11 cellular contexts compared by ENCODE assay signal in the genomic region with DNA sequence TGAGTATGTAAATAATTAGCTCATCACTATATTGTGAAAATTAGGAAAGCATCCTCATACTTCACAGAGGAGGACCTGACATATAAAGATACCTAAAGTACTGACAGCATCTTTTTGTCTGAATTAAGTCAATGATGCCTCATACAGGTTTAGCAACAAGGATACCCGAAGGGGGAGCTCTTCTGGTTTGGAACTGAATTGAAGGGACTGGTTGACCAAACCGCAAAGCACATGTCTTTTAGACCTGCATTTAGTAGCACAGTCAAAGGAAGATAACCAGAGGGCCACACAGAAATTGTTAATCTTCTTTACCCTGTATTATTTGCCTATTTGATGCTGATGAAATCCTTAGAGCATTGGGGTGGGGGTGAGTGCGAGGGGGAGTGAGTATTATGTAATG. TPM values are rescaled to one million over a fixed set of nuclear protein-coding genes. Genes with fewer than 3 reads are reported as not detected.
DNase-seq lines count a peak whose midpoint lies in the region; FAIRE-seq and TF ChIP-seq lines count a peak whose summit lies in the region.
"Had no signal": no experiment of that assay in that cellular context is flagged by ENCODE, and none has a peak within 500 bp of the region (broad histone marks: within the 10 kb centered on the region; RNA-seq: fewer than 3 reads in every experiment).

No MANE protein-coding gene starts in this region.

- no peak overlapping the region for H3K4ac ChIP-seq in H1 (replicated peaks; ENCODE audit: insufficient read length, low read depth, low read length)

- H3K4me2 ChIP-seq in H1 (ENCODE audit: insufficient read depth in 1 of 2, low read depth in 2 of 2, low read length in 2 of 2) (no peak overlapping the region), GM23248 (ENCODE audit: unreplicated experiment) (no peak overlapping the region)

- H3K79me1 ChIP-seq in H1 (ENCODE audit: low read depth, low read length), result no peaks in the 10 kb centered on the region

- H3K79me2 ChIP-seq in H1 (ENCODE audit: control insufficient read depth in 1 of 2, insufficient read depth in 2 of 2, low read length in 2 of 2) (no peaks in the 10 kb centered on the region), GM23248 (ENCODE audit: insufficient read depth) (no peaks in the 10 kb centered on the region)

- H3K9ac ChIP-seq in H1 (replicated peaks in 1 of 4; ENCODE audit: extremely low read depth in 1 of 4, low read depth in 3 of 4, low read length in 3 of 4) (no peak overlapping the region), GM23248 (no peak overlapping the region)

- no peak for TF ChIP-seq POLR2A in H1 (IDR thresholded peaks at IDR 0.05; ENCODE audit: control extremely low read depth in 1 of 2, low read depth in 2 of 2, low read length in 2 of 2)

- no peak for TF ChIP-seq EP300 in H1 (IDR thresholded peaks at IDR 0.05; ENCODE audit: borderline replicate concordance in 1 of 2, low read depth in 2 of 2, low read length in 2 of 2)

- no peak overlapping the region for H4K91ac ChIP-seq in H1 (replicated peaks; ENCODE audit: insufficient read length, low read length)

- H3K56ac ChIP-seq in H1 (replicated peaks; ENCODE audit: insufficient read length, low read depth, low read length), result no peak overlapping the region

- H3K9me3 ChIP-seq in H1 (ENCODE audit: insufficient read depth in 2 of 2, low read depth in 1 of 2, low read length in 1 of 2) (no peaks in the 10 kb centered on the region), GM23248 (ENCODE audit: low read depth) (no peaks in the 10 kb centered on the region)
- H3K9me3 ChIP-seq: lower lobe of right lung had no signal

- H3K9me2 ChIP-seq in GM23248 (ENCODE audit: insufficient read depth), result no peaks in the 10 kb centered on the region

- TF ChIP-seq CTCF in GM12875 (IDR thresholded peaks at IDR 0.05; ENCODE audit: borderline replicate concordance, insufficient read depth, low read depth, low read length) (0 out of 2 replicates have a peak, but pooled peaks have one; percentile 17), H1 (IDR thresholded peaks at IDR 0.05; ENCODE audit: control extremely low read depth in 1 of 3, insufficient read depth in 1 of 3, low read depth in 1 of 3, low read length in 3 of 3) (peak in 2 of 3 experiments; percentile 48 to 67; a peak in 3 of 4 replicates)

- H3K27ac ChIP-seq in H1 (ENCODE audit: low read depth, low read length) (no peak overlapping the region), GM23248 (no peak overlapping the region)
- H3K27ac ChIP-seq: lower lobe of right lung had no signal

- in situ Hi-C loops in GM23248 (cut with MboI), result no loop called here

- DNase-seq in NCI-H526 treated with DMSO at 0.1 percent for 48 hours (lab: John Stamatoyannopoulos, UW) (peak; percentile 69), H1 (ENCODE audit: low read depth in 1 of 2, low spot score in 2 of 2) (no peak), NCI-H1436 treated with DMSO at 0.1 percent for 48 hours (lab: John Stamatoyannopoulos, UW) (no peak), GM23248 (no peak), DMS153 treated with DMSO at 0.1 percent for 48 hours (lab: John Stamatoyannopoulos, UW; ENCODE audit: unreplicated experiment) (no peak)
- DNase-seq in activated naive CD4-positive, alpha-beta T cell treated with anti-CD3 and anti-CD28 coated beads, Interleukin-2, amount 50 U/mL, for 16 hours, result no peak
- DNase-seq: activated effector memory CD4-positive, alpha-beta T cell treated with anti-CD3 and anti-CD28 coated beads, Interleukin-2, amount 50 U/mL, for 16 hours; lower lobe of right lung; T-cell had no signal

- H2BK20ac ChIP-seq in H1 (ENCODE audit: low read length), result no peak overlapping the region

- no peaks in the 10 kb centered on the region for H3K4me1 ChIP-seq in H1 (replicated peaks in 1 of 4; ENCODE audit: control insufficient read depth in 3 of 4, insufficient read depth in 4 of 4, low read length in 3 of 4)
- H3K4me1 ChIP-seq in GM23248 (ENCODE audit: insufficient read depth), result no peaks in the 10 kb centered on the region
- H3K4me1 ChIP-seq: lower lobe of right lung had no signal

- H3F3A ChIP-seq in GM23248 (ENCODE audit: insufficient read depth), result no peaks in the 10 kb centered on the region

- no peak overlapping the region for H2BK5ac ChIP-seq in H1 (ENCODE audit: low read depth, low read length)

- H3K23me2 ChIP-seq in H1 (ENCODE audit: low read depth, low read length), result no peaks in the 10 kb centered on the region

- no peak overlapping the region for H4K5ac ChIP-seq in H1 (ENCODE audit: insufficient read length, low read depth, low read length)

- H3K18ac ChIP-seq in H1 (ENCODE audit: extremely low read depth, low read length), result no peak overlapping the region

- 39% methylated on average over 3 of the region's 3 CpGs; no CpG with 5 or more reads in 1 of the 2 experiments for WGBS in H1 (ENCODE audit: extremely low coverage in 1 of 2, insufficient coverage in 1 of 2, insufficient read length in 1 of 2, insufficient replicate concordance in 2 of 2, low coverage in 1 of 2, low lambda C conversion rate in 2 of 2, missing lambda C conversion rate in 1 of 2), 2 experiments
- WGBS in GM23248 (ENCODE audit: low coverage in 1 of 2, low lambda C conversion rate in 2 of 2, missing lambda C conversion rate in 2 of 2), 2 experiments, result 3 to 7% methylated on average over 3 of the region's 3 CpGs

- H4K20me1 ChIP-seq in H1 (replicated peaks in 1 of 2; ENCODE audit: control insufficient read depth in 1 of 2, insufficient read depth in 2 of 2, low read length in 2 of 2) (no peaks in the 10 kb centered on the region), GM23248 (ENCODE audit: insufficient read depth) (no peaks in the 10 kb centered on the region)

- H3K14ac ChIP-seq in H1 (ENCODE audit: insufficient read length), result no peak overlapping the region

- no peak overlapping the region for H2BK120ac ChIP-seq in H1 (replicated peaks; ENCODE audit: low read depth, low read length)

- H3K27me3 ChIP-seq in H1 (replicated peaks in 1 of 4; ENCODE audit: control insufficient read depth in 3 of 4, extremely low read depth in 1 of 4, insufficient read depth in 3 of 4, low read length in 3 of 4) (no peaks in the 10 kb centered on the region; a peak in 2 of 7 replicates), GM23248 (replicated peaks; ENCODE audit: insufficient read depth) (peaks cover 34% of the 10 kb centered on the region)

- FAIRE-seq in A204.1 (lab: Jason Lieb, UNC), result peak; percentile 76
- peak; percentile 78 for FAIRE-seq in H1 (lab: Jason Lieb, UNC)

- POLR2A ChIA-PET in H1 (lab: Charles Lee; ENCODE audit: partially characterized antibody), result interaction anchor here (0.6 to 0.7 kb wide), 2 partner anchors 63 to 711 kb away, joined by 3 read pairs; no protein-coding TSS in a partner anchor

- TF ChIP-seq RAD21 in H1 (IDR thresholded peaks at IDR 0.05 in 1 of 2, conservative IDR thresholded peaks at IDR 0.05 in 1 of 2; ENCODE audit: low read depth in 2 of 2, low read length in 2 of 2), result peak; percentile 55 to 65

- H3K23ac ChIP-seq in H1 (ENCODE audit: insufficient read length), result no peak overlapping the region

- no peak overlapping the region for H2AK5ac ChIP-seq in H1 (ENCODE audit: low read depth, low read length)

- CTCF ChIA-PET in H1 (lab: Charles Lee; ENCODE audit: partially characterized antibody), result interaction anchor here (0.6 to 2.1 kb wide), 17 partner anchors 9 to 191 kb away, joined by 3 to 14 read pairs (median 4); no protein-coding TSS in a partner anchor

- H2AFZ ChIP-seq in H1 (ENCODE audit: low read length) (peak overlapping the region; percentile 60; the same call in 1 of the 2 replicates), GM23248 (no peak overlapping the region)

- H2BK15ac ChIP-seq in H1 (ENCODE audit: low read length), result no peak overlapping the region

- no peaks in the 10 kb centered on the region for H3K36me3 ChIP-seq in H1 (ENCODE audit: control insufficient read depth in 2 of 4, insufficient read depth in 4 of 4, low read length in 3 of 4)
- H3K36me3 ChIP-seq in GM23248 (ENCODE audit: low read depth), result no peaks in the 10 kb centered on the region
- H3K36me3 ChIP-seq: lower lobe of right lung had no signal

- H4K8ac ChIP-seq in H1 (ENCODE audit: extremely low read depth, insufficient read depth, low read length), result no peak overlapping the region

- no peak overlapping the region for H2BK12ac ChIP-seq in H1 (ENCODE audit: low read depth, low read length)

- no peak overlapping the region for H3K4me3 ChIP-seq in GM12875 (ENCODE audit: low read depth, low read length)
- H3K4me3 ChIP-seq in H1 (ENCODE audit: extremely low read depth in 1 of 4, insufficient read depth in 2 of 4, low read depth in 3 of 4, low read length in 4 of 4), result no peak overlapping the region
- no peak overlapping the region for H3K4me3 ChIP-seq in GM23248
- H3K4me3 ChIP-seq: lower lobe of right lung had no signal

TF ChIP-seq in H1, 55 proteins besides CTCF, POLR2A, EP300 and RAD21:
- TF ChIP-seq RNF2 (IDR thresholded peaks at IDR 0.05; ENCODE audit: borderline replicate concordance, low read depth, low read length, missing control alignments, poor library complexity, severe bottlenecking) (no peak), POU5F1 (IDR thresholded peaks at IDR 0.05; ENCODE audit: low read depth, low read length) (no peak), CBX5 (IDR thresholded peaks at IDR 0.05; ENCODE audit: low read depth, low read length) (no peak), CHD2 (IDR thresholded peaks at IDR 0.05; ENCODE audit: low read length) (no peak), JUN (IDR thresholded peaks at IDR 0.05; ENCODE audit: low read depth, low read length) (no peak)
- TF ChIP-seq, protein P1, sequence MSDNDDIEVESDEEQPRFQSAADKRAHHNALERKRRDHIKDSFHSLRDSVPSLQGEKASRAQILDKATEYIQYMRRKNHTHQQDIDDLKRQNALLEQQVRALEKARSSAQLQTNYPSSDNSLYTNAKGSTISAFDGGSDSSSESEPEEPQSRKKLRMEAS (IDR thresholded peaks at IDR 0.05), result peak; percentile 34; the same call in 1 of the 2 replicates
TF ChIP-seq in H1: peak in this region for 1.

RNA-seq across cellular contexts. Expression of a gene that starts 12.9 kb away (rescaled TPM):
- 0.17 and 0.21 TPM in 2 replicates for total RNA-seq in H1 (2021; fragmentation: NEBNext Ultra II Directional; extraction: Animal tissue kit (Norgen Biotek cat#: 25700))
- 0.05 TPM in 1 of 2 replicates, not detected in the other for polyA plus RNA-seq in H1 (2011; rRNA removed)
- polyA plus RNA-seq in H1 (2011; cell fraction: cytosol; rRNA removed), result 0.09 TPM
- 0.19 TPM for polyA plus RNA-seq in H1 (2011; cell fraction: nucleus; rRNA removed)
- not detected in 4 replicates for polyA plus RNA-seq in H1 (2012, experiment 1 of 2)
- 0.64 TPM for polyA plus RNA-seq in H1 (2012, experiment 2 of 2)
- 0.06 TPM for polyA plus RNA-seq in H1 (2013, experiment 1 of 2)
- polyA plus RNA-seq in H1 (2013, experiment 2 of 2), result 0.20 TPM
- 0.07 TPM in 1 of 2 replicates, not detected in the other for polyA minus RNA-seq in H1 (2011; rRNA and poly(A)+ RNA removed)
- polyA minus RNA-seq in H1 (2011; cell fraction: cytosol; rRNA and poly(A)+ RNA removed), result not detected
- polyA minus RNA-seq in H1 (2011; cell fraction: nucleus; rRNA and poly(A)+ RNA removed), result not detected
- total RNA-seq in GM23248 (2014; rRNA removed; shearing (Covaris generic)), result not detected in 2 replicates
- polyA plus RNA-seq in GM23248 (2016; fragmentation: Nextera tagmentation; extraction: Ambion mirVana), result not detected in 2 replicates
- total RNA-seq: T-cell had no signal
